ENCODE assay signal across 29 cellular contexts in the genomic region with DNA sequence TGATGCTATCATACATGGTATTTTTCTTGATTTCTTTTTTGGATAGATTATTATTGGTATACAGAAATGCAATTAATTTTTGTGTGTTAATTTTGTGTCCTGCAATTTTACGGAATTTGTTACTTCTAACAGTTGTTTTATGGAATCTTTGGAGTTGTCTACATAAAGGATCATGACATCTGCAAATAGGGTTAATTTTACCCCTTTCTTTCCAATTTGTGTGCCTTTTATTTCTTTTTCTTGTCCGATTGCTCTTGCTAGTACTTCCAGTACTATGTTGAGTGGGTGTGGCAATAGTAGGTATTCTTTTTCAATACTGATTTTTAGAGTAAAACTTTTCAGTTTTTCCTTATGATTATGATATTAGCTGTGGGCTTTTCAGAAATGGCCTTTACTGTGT.
"Had no signal": no experiment of that assay in that cellular context is flagged by ENCODE, and none has a peak within 500 bp of the region (broad histone marks: within the 10 kb centered on the region; RNA-seq: fewer than 3 reads in every experiment).

No MANE protein-coding gene starts in this region.

- ATAC-seq: stimulated activated effector memory CD8-positive, alpha-beta T cell treated with anti-CD3 and anti-CD28 coated beads, Interleukin-12 subunit alpha, Interleukin-12 subunit beta, amount 100 ng/mL, for 72 hours; stimulated activated memory B cell treated with anti-CD40 and anti-IgM and Interleukin-4, amounts not matched to agents 10 μg/mL and 1 μg/mL and 100 μg/mL, for 72 hours; stimulated activated naive B cell treated with anti-CD40 and anti-IgM and Interleukin-4, amounts not matched to agents 10 μg/mL and 1 μg/mL and 100 μg/mL, for 72 hours; stimulated activated naive CD8-positive, alpha-beta T cell treated with anti-CD3 and anti-CD28 coated beads, Interleukin-15, amount 100 ng/mL, for 72 hours; stimulated activated naive CD8-positive, alpha-beta T cell treated with anti-CD3 and anti-CD28 coated beads, Interleukin-15, Interleukin-2, amounts not matched to agents 100 U/mL and 50 U/mL, for 24 hours; upper lobe of right lung had no signal

- H3K4me3 Mint-ChIP-seq: stimulated activated effector memory CD8-positive, alpha-beta T cell treated with anti-CD3 and anti-CD28 coated beads, Interleukin-12 subunit alpha, Interleukin-12 subunit beta, amount 100 ng/mL, for 72 hours; stimulated activated memory B cell treated with anti-CD40 and anti-IgM and Interleukin-4, amounts not matched to agents 10 μg/mL and 1 μg/mL and 100 μg/mL, for 72 hours; stimulated activated naive B cell treated with anti-CD40 and anti-IgM and Interleukin-4, amounts not matched to agents 10 μg/mL and 1 μg/mL and 100 μg/mL, for 72 hours; stimulated activated naive CD8-positive, alpha-beta T cell treated with anti-CD3 and anti-CD28 coated beads, Interleukin-15, amount 100 ng/mL, for 72 hours; stimulated activated naive CD8-positive, alpha-beta T cell treated with anti-CD3 and anti-CD28 coated beads, Interleukin-15, Interleukin-2, amounts not matched to agents 100 ng/mL and 50 ng/mL, for 24 hours; type B pancreatic cell had no signal

- H3K27ac Mint-ChIP-seq: stimulated activated effector memory CD8-positive, alpha-beta T cell treated with anti-CD3 and anti-CD28 coated beads, Interleukin-12 subunit alpha, Interleukin-12 subunit beta, amount 100 ng/mL, for 72 hours; stimulated activated memory B cell treated with anti-CD40 and anti-IgM and Interleukin-4, amounts not matched to agents 10 μg/mL and 1 μg/mL and 100 μg/mL, for 72 hours; stimulated activated naive B cell treated with anti-CD40 and anti-IgM and Interleukin-4, amounts not matched to agents 10 μg/mL and 1 μg/mL and 100 μg/mL, for 72 hours; stimulated activated naive CD8-positive, alpha-beta T cell treated with anti-CD3 and anti-CD28 coated beads, Interleukin-15, amount 100 ng/mL, for 72 hours; stimulated activated naive CD8-positive, alpha-beta T cell treated with anti-CD3 and anti-CD28 coated beads, Interleukin-15, Interleukin-2, amounts not matched to agents 100 ng/mL and 50 ng/mL, for 24 hours; type B pancreatic cell had no signal

- H3K9me3 ChIP-seq: suprapubic skin, testis, thoracic aorta, thyroid gland, upper lobe of right lung, vagina had no signal

- H3K36me3 Mint-ChIP-seq: stimulated activated effector memory CD8-positive, alpha-beta T cell treated with anti-CD3 and anti-CD28 coated beads, Interleukin-12 subunit alpha, Interleukin-12 subunit beta, amount 100 ng/mL, for 72 hours; stimulated activated memory B cell treated with anti-CD40 and anti-IgM and Interleukin-4, amounts not matched to agents 10 μg/mL and 1 μg/mL and 100 μg/mL, for 72 hours; type B pancreatic cell had no signal

- H3K36me3 ChIP-seq: stomach, suprapubic skin, thoracic aorta, thyroid gland, tibial artery, tibial nerve, transverse colon, upper lobe of left lung, upper lobe of right lung, uterus, vagina had no signal

- H3K9me3 Mint-ChIP-seq: stimulated activated effector memory CD8-positive, alpha-beta T cell treated with anti-CD3 and anti-CD28 coated beads, Interleukin-12 subunit alpha, Interleukin-12 subunit beta, amount 100 ng/mL, for 72 hours; stimulated activated naive CD8-positive, alpha-beta T cell treated with anti-CD3 and anti-CD28 coated beads, Interleukin-15, Interleukin-2, amounts not matched to agents 100 ng/mL and 50 ng/mL, for 24 hours; type B pancreatic cell had no signal

- H3K4me3 ChIP-seq: stomach, suprapubic skin, testis, thoracic aorta, thyroid gland, tibial artery, tibial nerve, transverse colon, upper lobe of left lung, upper lobe of right lung, uterus, vagina had no signal

- H3K27ac ChIP-seq: stomach, suprapubic skin, testis, thoracic aorta, thyroid gland, tibial artery, tibial nerve, transverse colon, upper lobe of left lung, upper lobe of right lung, uterus, vagina had no signal

- H3K4me1 Mint-ChIP-seq: stimulated activated effector memory CD8-positive, alpha-beta T cell treated with anti-CD3 and anti-CD28 coated beads, Interleukin-12 subunit alpha, Interleukin-12 subunit beta, amount 100 ng/mL, for 72 hours; stimulated activated naive B cell treated with anti-CD40 and anti-IgM and Interleukin-4, amounts not matched to agents 10 μg/mL and 1 μg/mL and 100 μg/mL, for 72 hours; stimulated activated naive CD8-positive, alpha-beta T cell treated with anti-CD3 and anti-CD28 coated beads, Interleukin-15, amount 100 ng/mL, for 72 hours had no signal

- H3K4me1 ChIP-seq: stomach, suprapubic skin, testis, thyroid gland, tibial artery, tibial nerve, transverse colon, upper lobe of left lung, upper lobe of right lung, uterus, vagina had no signal

- H3K27me3 ChIP-seq: stomach, testis, thyroid gland, tibial artery, tibial nerve, upper lobe of left lung, uterus, vagina had no signal

- DNase-seq: stimulated activated CD4-positive, alpha-beta T cell treated with anti-CD3 and anti-CD28 coated beads, Interleukin-2, amount 100 ng/mL, for 48 hours; stimulated activated CD4-positive, alpha-beta T cell treated with anti-CD3 and anti-CD28 coated beads, Interleukin-4, amount 100 ng/mL, for 1 hour; stimulated activated CD4-positive, alpha-beta T cell treated with anti-CD3 and anti-CD28 coated beads, Interleukin-4, amount 100 ng/mL, for 24 hours; stimulated activated CD4-positive, alpha-beta T cell treated with anti-CD3 and anti-CD28 coated beads, Interleukin-4, amount 100 ng/mL, for 4 hours; stimulated activated CD8-positive, alpha-beta memory T cell treated with anti-CD3 and anti-CD28 coated beads, Interleukin-4, amount 100 ng/mL, for 48 hours; stimulated activated naive B cell treated with anti-CD40 and anti-IgM and Interleukin-4, amounts not matched to agents 10 μg/mL and 1 μg/mL and 100 μg/mL, for 72 hours; stimulated activated naive CD4-positive, alpha-beta T cell; stimulated activated naive CD4-positive, alpha-beta T cell treated with Interleukin-2 at 50 U/mL for 16 hours; stimulated activated naive CD8-positive, alpha-beta T cell treated with anti-CD3 and anti-CD28 coated beads, Interleukin-15, amount 100 ng/mL, for 72 hours; stimulated activated naive CD8-positive, alpha-beta T cell treated with anti-CD3 and anti-CD28 coated beads, Interleukin-15, Interleukin-2, amounts not matched to agents 100 U/mL and 50 U/mL, for 24 hours; stomach; substantia nigra; testis; thyroid gland; tibial artery; transverse colon; trophoblast cell; upper lobe of left lung; upper lobe of right lung; uterus had no signal

- FAIRE-seq: urothelium cell line had no signal
